In the genomic region with DNA sequence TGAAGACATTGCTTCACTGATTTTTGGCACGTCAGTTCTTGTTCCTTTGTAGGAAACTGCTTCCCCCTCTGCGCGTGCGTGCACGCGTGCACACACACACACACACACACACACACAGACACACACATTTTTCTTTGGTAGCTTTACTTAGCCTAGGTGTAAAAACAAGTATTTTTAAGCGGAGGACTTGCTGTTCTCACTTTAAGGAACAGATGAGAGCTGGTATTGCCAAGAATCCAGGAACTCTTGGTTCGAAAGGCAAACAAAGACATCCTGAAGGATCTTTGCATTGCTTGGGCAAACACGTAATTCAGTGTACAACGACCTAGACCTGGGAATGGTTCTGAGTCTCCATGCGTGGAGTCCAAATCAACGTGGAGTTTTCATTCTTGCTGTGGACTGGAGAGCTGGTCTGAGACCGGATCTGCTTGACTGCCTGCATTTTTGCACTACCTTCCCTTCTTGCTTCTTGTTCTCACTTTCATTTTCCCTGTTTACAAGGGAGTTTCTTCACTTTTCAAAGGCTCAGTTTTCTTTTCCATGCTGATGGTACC, we compare ENCODE assay signal across 10 cellular contexts. TPM values are rescaled to one million over a fixed set of nuclear protein-coding genes. Genes with fewer than 3 reads are reported as not detected.
A peak's percentile ranks its signal among the peaks of the same experiment; 100 is the strongest.
DNase-seq lines count a peak whose midpoint lies in the region; ATAC-seq and TF ChIP-seq lines count a peak whose summit lies in the region.
"Had no signal": no experiment of that assay in that cellular context is flagged by ENCODE, and none has a peak within 500 bp of the region (broad histone marks: within the 10 kb centered on the region; RNA-seq: fewer than 3 reads in every experiment).

No MANE protein-coding gene starts in this region.

- H3K27me3 ChIP-seq in BLaER1 treated with 17β-estradiol and CSF1 and Interleukin-3, amounts not matched to agents 10 nM and 100 nM, result no peaks in the 10 kb centered on the region
- H3K27me3 ChIP-seq in PC-3 (ENCODE audit: low read length), result no peaks in the 10 kb centered on the region
- H3K27me3 ChIP-seq in left lung, result no peaks in the 10 kb centered on the region

- CTCF ChIA-PET in PC-3 (lab: Charles Lee), result no interaction called here

- H3K9ac ChIP-seq in BLaER1 treated with 17β-estradiol and CSF1 and Interleukin-3, amounts not matched to agents 10 nM and 100 nM, result peak overlapping the region; percentile 42 to 75 (median 67)
- no peak overlapping the region for H3K9ac ChIP-seq in PC-3 (ENCODE audit: low read length)

- intact Hi-C loops in PC-3 (cut with micrococcal nuclease), result no loop called here
- intact Hi-C loops in left lung (cut with DNase I), result no loop called here

- no peak for TF ChIP-seq CTCF in PC-3 (conservative IDR thresholded peaks at IDR 0.05; ENCODE audit: low read depth, low read length)
- no peak for TF ChIP-seq CTCF in left lung (IDR thresholded peaks at IDR 0.05)

- peaks cover 0 to 74% (median 9%) of the 10 kb centered on the region in 11 experiments; a peak in 10 of 22 replicates for H4K20me1 ChIP-seq in BLaER1 treated with 17β-estradiol and CSF1 and Interleukin-3, amounts not matched to agents 10 nM and 100 nM
- no peaks in the 10 kb centered on the region for H4K20me1 ChIP-seq in PC-3 (ENCODE audit: low read length)

- ATAC-seq in GM19463 (IDR thresholded peaks at IDR 0.05; ENCODE audit: unreplicated experiment), result peak; percentile 46
- no peak for ATAC-seq in PC-3
- ATAC-seq in left lung, result peak; percentile 59

- H3K27ac ChIP-seq in BLaER1 treated with 17β-estradiol and CSF1 and Interleukin-3, amounts not matched to agents 10 nM and 100 nM, result peak overlapping the region; percentile 43 to 84 (median 77); a peak in 21 of 22 replicates
- H3K27ac ChIP-seq in PC-3 (ENCODE audit: low read length) (no peak overlapping the region), left lung (peak overlapping the region; percentile 69 to 78)

- no peaks in the 10 kb centered on the region for H3K9me3 ChIP-seq in BLaER1 treated with 17β-estradiol and CSF1 and Interleukin-3, amounts not matched to agents 10 nM and 100 nM (replicated peaks in 1 of 11)
- H3K9me3 ChIP-seq in PC-3 (ENCODE audit: low read length) (no peaks in the 10 kb centered on the region), left lung (no peaks in the 10 kb centered on the region)

- peak overlapping the region; percentile 34 to 63 (median 44); a peak in 17 of 20 replicates for H3K4me3 ChIP-seq in BLaER1 treated with 17β-estradiol and CSF1 and Interleukin-3, amounts not matched to agents 10 nM and 100 nM
- H3K4me3 ChIP-seq in PC-3 (ENCODE audit: low read length) (no peak overlapping the region), left lung (peak overlapping the region in 1 of 2 donors; percentile 31)

- no peaks in the 10 kb centered on the region for H3F3A ChIP-seq in PC-3 (ENCODE audit: low read length, unreplicated experiment)

- H2AFZ ChIP-seq in PC-3 (ENCODE audit: low read length), result no peak overlapping the region

- H3K79me2 ChIP-seq in PC-3 (ENCODE audit: low read length), result 0 out of 2 replicates have a peak, but pooled peaks cover 6% of the 10 kb centered on the region

- DNase-seq in PC-3 (no peak), left lung (peak; percentile 42 to 82), retina (no peak), hepatic stellate cell (ENCODE audit: low spot score) (no peak), foreskin melanocyte (no peak)
- no peak for DNase-seq in stimulated activated CD4-positive, alpha-beta T cell treated with anti-CD3 and anti-CD28 coated beads, Interleukin-1b, Interleukin-23, amount 100 ng/mL, for 48 hours

- POLR2A ChIA-PET in PC-3 (lab: Charles Lee; ENCODE audit: unreplicated experiment), result no interaction called here

- H3K4me2 ChIP-seq in BLaER1 treated with 17β-estradiol and CSF1 and Interleukin-3, amounts not matched to agents 10 nM and 100 nM, result peak overlapping the region; percentile 74 to 99 (median 84)
- peak overlapping the region; percentile 53; the same call in 1 of the 2 replicates for H3K4me2 ChIP-seq in PC-3 (ENCODE audit: low read length)

- H3K36me3 ChIP-seq in BLaER1 treated with 17β-estradiol and CSF1 and Interleukin-3, amounts not matched to agents 10 nM and 100 nM, result peaks cover 37 to 78% (median 62%) of the 10 kb centered on the region in 11 experiments
- H3K36me3 ChIP-seq in PC-3 (ENCODE audit: low read depth, low read length) (no peaks in the 10 kb centered on the region), left lung (no peaks in the 10 kb centered on the region)

- BruUV-seq in PC-3 (replicated peaks; lab: Mats Ljungman, UMichigan), result no TSS peak

- peaks cover 42 to 63% (median 56%) of the 10 kb centered on the region in 10 experiments for H3K4me1 ChIP-seq in BLaER1 treated with 17β-estradiol and CSF1 and Interleukin-3, amounts not matched to agents 10 nM and 100 nM
- H3K4me1 ChIP-seq in PC-3 (ENCODE audit: insufficient read depth, low read length), result peaks cover 13% of the 10 kb centered on the region
- H3K4me1 ChIP-seq in left lung, result peaks cover 6 to 52% of the 10 kb centered on the region in 2 donors

- H3K9me2 ChIP-seq in PC-3 (replicated peaks; ENCODE audit: low read length), result no peaks in the 10 kb centered on the region

RNA-seq across cellular contexts. Expression of a gene that starts 8.2 kb away (rescaled TPM):
- total RNA-seq in PC-3 (2014; rRNA removed) (5.2 and 6.6 TPM in 2 replicates), left lung (10 to 100 TPM; 12.9 to 17.4 TPM)

RNA-seq across cellular contexts. Expression of a gene that starts 31.7 kb away (rescaled TPM):
- total RNA-seq in PC-3 (2014; rRNA removed) (126 and 162 TPM in 2 replicates), left lung (10 to 100 TPM; 96.6 to 99.9 TPM)

RNA-seq across cellular contexts. Expression of a gene that starts 38.3 kb away (rescaled TPM):
- not detected in 2 replicates for total RNA-seq in PC-3 (2014; rRNA removed)
- total RNA-seq in left lung, result not detected
- total RNA-seq: subcutaneous adipose tissue; T-helper 2 cell treated with Interferon-gamma antibody and Interleukin-4, amounts not matched to agents 100 ng/mL and 5 ng/mL, for 36 hours had no signal

Comparison
In these comparisons a context has a peak if more than half of its experiments do, and no peak if none do; other contexts are left out.
1. DNase-seq: peak in left lung (2 of 2); none in PC-3 (single experiment), retina (single experiment), hepatic stellate cell (single experiment), stimulated activated CD4-positive, alpha-beta T cell treated with anti-CD3 and anti-CD28 coated beads, Interleukin-1b, Interleukin-23, amount 100 ng/mL, for 48 hours (single experiment) and foreskin melanocyte (single experiment).